ENCODE assay signal across 1 cellular context in the genomic region with DNA sequence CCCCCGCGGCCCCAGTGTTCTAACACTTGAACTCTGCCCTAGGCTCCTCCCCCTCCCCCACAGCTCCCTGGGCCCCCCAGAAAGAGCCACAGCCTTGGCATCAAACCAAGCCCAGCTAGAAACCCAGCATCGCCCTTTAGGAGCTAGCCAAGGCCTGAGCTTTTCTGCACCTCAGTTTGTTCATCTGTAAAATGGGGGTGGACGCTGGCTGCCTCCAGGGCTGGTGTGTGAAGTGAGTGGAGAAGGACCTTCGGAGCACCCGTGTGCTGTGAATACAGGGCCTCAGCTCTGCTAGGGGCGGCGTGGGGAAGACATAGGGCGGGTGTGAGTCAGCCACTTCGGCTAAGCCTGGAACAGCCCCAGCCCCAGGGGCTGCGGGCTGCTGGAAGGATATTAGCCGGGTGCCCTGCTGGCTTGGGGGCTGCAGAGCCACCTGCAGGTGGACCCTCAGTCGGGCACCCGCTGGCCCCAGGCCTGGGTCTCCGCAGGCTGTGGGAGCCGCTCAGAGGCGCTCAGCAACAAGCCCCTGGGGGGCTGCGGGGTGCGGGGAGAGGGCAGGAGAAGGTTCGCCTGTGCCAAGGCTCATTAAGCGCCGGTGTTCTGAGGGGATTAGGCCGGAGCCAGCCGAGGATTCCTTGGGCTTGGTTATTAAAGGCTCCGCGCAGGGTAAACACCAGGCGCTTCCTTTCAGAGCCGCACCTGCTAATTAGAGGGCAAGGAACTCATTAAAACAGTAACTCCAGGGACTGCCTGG.
A peak's percentile ranks its signal among the peaks of the same experiment; 100 is the strongest.
TF ChIP-seq lines count a peak whose summit lies in the region.

No MANE protein-coding gene starts in this region.

TF ChIP-seq in HEK293, 187 proteins besides CTCF, POLR2A, EP300 and RAD21 (continued from another document and continues in another):
- TF ChIP-seq, protein P1, sequence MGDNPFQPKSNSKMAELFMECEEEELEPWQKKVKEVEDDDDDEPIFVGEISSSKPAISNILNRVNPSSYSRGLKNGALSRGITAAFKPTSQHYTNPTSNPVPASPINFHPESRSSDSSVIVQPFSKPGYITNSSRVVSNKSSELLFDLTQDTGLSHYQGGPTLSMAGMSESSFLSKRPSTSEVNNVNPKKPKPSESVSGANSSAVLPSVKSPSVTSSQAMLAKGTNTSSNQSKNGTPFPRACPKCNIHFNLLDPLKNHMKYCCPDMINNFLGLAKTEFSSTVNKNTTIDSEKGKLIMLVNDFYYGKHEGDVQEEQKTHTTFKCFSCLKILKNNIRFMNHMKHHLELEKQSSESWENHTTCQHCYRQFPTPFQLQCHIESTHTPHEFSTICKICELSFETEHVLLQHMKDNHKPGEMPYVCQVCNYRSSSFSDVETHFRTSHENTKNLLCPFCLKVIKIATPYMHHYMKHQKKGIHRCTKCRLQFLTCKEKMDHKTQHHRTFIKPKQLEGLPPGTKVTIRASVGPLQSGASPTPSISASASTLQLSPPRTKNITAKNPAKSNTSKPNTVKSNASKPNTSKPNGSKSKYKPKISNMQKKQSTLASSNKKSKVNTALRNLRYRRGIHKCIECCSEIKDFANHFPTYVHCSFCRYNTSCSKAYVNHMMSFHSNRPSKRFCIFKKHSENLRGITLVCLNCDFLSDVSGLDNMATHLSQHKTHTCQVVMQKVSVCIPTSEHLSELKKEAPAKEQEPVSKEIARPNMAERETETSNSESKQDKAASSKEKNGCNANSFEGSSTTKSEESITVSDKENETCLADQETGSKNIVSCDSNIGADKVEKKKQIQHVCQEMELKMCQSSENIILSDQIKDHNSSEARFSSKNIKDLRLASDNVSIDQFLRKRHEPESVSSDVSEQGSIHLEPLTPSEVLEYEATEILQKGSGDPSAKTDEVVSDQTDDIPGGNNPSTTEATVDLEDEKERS (tag by site-specific recombination; IDR thresholded peaks at IDR 0.05): no peak
- TF ChIP-seq, protein P2, sequence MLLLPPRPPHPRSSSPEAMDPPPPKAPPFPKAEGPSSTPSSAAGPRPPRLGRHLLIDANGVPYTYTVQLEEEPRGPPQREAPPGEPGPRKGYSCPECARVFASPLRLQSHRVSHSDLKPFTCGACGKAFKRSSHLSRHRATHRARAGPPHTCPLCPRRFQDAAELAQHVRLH (tag by site-specific recombination; IDR thresholded peaks at IDR 0.05): 0 out of 2 replicates have a peak, but pooled peaks have one; percentile 30
- peak; percentile 16; the same call in 1 of the 2 replicates for TF ChIP-seq KLF7 (tag by site-specific recombination; IDR thresholded peaks at IDR 0.05; ENCODE audit: borderline replicate concordance)
- no peak for TF ChIP-seq KLF8 (tag by site-specific recombination; IDR thresholded peaks at IDR 0.05)
- no peak for TF ChIP-seq ZNF140 (tag by site-specific recombination; IDR thresholded peaks at IDR 0.05)
- TF ChIP-seq ZFHX2 (tag by site-specific recombination; conservative IDR thresholded peaks at IDR 0.05): peak; percentile 40
- no peak for TF ChIP-seq BCL11B (tag by site-specific recombination; IDR thresholded peaks at IDR 0.05; ENCODE audit: low read depth)
- TF ChIP-seq ZNF423 (tag by site-specific recombination; IDR thresholded peaks at IDR 0.05): 0 out of 2 replicates have a peak, but pooled peaks have one; percentile 60
- TF ChIP-seq ZNF398 (tag by site-specific recombination; IDR thresholded peaks at IDR 0.05): peak; percentile 19; the same call in 1 of the 2 replicates
- peak; percentile 14; the same call in 1 of the 2 replicates for TF ChIP-seq HIC1 (tag by site-specific recombination; IDR thresholded peaks at IDR 0.05)
- peak; percentile 37; the same call in 1 of the 2 replicates for TF ChIP-seq PRDM4 (tag by site-specific recombination; IDR thresholded peaks at IDR 0.05)
- TF ChIP-seq ZEB2 (tag by site-specific recombination; IDR thresholded peaks at IDR 0.05): peak; percentile 17; the same call in 1 of the 2 replicates
- TF ChIP-seq PBX3 (CRISPR knock-in tag; IDR thresholded peaks at IDR 0.05): no peak
- peak; percentile 75; the same call in 1 of the 2 replicates for TF ChIP-seq GLIS2 (tag by site-specific recombination; IDR thresholded peaks at IDR 0.05)
- no peak for TF ChIP-seq ZSCAN23 (tag by site-specific recombination; IDR thresholded peaks at IDR 0.05)
- TF ChIP-seq EGR2 (tag by site-specific recombination; IDR thresholded peaks at IDR 0.05; ENCODE audit: low read depth): no peak
- no peak for TF ChIP-seq GFI1B (tag by site-specific recombination; IDR thresholded peaks at IDR 0.05)
- TF ChIP-seq, protein P3, sequence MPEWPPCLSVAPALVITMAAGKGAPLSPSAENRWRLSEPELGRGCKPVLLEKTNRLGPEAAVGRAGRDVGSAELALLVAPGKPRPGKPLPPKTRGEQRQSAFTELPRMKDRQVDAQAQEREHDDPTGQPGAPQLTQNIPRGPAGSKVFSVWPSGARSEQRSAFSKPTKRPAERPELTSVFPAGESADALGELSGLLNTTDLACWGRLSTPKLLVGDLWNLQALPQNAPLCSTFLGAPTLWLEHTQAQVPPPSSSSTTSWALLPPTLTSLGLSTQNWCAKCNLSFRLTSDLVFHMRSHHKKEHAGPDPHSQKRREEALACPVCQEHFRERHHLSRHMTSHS (tag by site-specific recombination; IDR thresholded peaks at IDR 0.05): no peak
- TF ChIP-seq ZBTB17 (tag by site-specific recombination; IDR thresholded peaks at IDR 0.05): peak; percentile 37
- no peak for TF ChIP-seq ZBTB11 (tag by site-specific recombination; conservative IDR thresholded peaks at IDR 0.05; ENCODE audit: low read depth)
- no peak for TF ChIP-seq ZNF433 (tag by site-specific recombination; IDR thresholded peaks at IDR 0.05; ENCODE audit: low read depth)
- no peak for TF ChIP-seq ZNF157 (tag by site-specific recombination; IDR thresholded peaks at IDR 0.05)
- 0 out of 2 replicates have a peak, but pooled peaks have one; percentile 62 for TF ChIP-seq ZNF2 (tag by site-specific recombination; IDR thresholded peaks at IDR 0.05)
- peak; percentile 53; the same call in 1 of the 2 replicates for TF ChIP-seq TCF7L2 (IDR thresholded peaks at IDR 0.05; ENCODE audit: borderline replicate concordance, low read depth, low read length)
- no peak for TF ChIP-seq ZNF610 (tag by site-specific recombination; IDR thresholded peaks at IDR 0.05; ENCODE audit: borderline replicate concordance)
- TF ChIP-seq GLI4 (tag by site-specific recombination; IDR thresholded peaks at IDR 0.05): no peak
- TF ChIP-seq ZNF658 (tag by site-specific recombination; IDR thresholded peaks at IDR 0.05): no peak
- TF ChIP-seq ZNF629 (tag by site-specific recombination; IDR thresholded peaks at IDR 0.05): no peak
- TF ChIP-seq ZNF391 (tag by site-specific recombination; IDR thresholded peaks at IDR 0.05; ENCODE audit: borderline replicate concordance, low read depth): no peak
- peak; percentile 98 for TF ChIP-seq SP7 (tag by site-specific recombination; IDR thresholded peaks at IDR 0.05)
- TF ChIP-seq ZNF248 (tag by site-specific recombination; IDR thresholded peaks at IDR 0.05): no peak
- TF ChIP-seq ZNF24 (tag by site-specific recombination; IDR thresholded peaks at IDR 0.05): no peak
- TF ChIP-seq ZNF670 (tag by site-specific recombination; IDR thresholded peaks at IDR 0.05; ENCODE audit: low read depth): no peak
- TF ChIP-seq ZBTB21 (tag by site-specific recombination; IDR thresholded peaks at IDR 0.05): no peak
- TF ChIP-seq, protein P4, sequence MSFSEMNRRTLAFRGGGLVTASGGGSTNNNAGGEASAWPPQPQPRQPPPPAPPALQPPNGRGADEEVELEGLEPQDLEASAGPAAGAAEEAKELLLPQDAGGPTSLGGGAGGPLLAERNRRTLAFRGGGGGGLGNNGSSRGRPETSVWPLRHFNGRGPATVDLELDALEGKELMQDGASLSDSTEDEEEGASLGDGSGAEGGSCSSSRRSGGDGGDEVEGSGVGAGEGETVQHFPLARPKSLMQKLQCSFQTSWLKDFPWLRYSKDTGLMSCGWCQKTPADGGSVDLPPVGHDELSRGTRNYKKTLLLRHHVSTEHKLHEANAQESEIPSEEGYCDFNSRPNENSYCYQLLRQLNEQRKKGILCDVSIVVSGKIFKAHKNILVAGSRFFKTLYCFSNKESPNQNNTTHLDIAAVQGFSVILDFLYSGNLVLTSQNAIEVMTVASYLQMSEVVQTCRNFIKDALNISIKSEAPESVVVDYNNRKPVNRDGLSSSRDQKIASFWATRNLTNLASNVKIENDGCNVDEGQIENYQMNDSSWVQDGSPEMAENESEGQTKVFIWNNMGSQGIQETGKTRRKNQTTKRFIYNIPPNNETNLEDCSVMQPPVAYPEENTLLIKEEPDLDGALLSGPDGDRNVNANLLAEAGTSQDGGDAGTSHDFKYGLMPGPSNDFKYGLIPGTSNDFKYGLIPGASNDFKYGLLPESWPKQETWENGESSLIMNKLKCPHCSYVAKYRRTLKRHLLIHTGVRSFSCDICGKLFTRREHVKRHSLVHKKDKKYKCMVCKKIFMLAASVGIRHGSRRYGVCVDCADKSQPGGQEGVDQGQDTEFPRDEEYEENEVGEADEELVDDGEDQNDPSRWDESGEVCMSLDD (tag by site-specific recombination; IDR thresholded peaks at IDR 0.05): peak; percentile 38; the same call in 1 of the 2 replicates
